Comparison of ENCODE assay signal across 18 cellular contexts in genomic region chr7:13987395-13987794, GRCh38. TPM values are rescaled to one million over a fixed set of nuclear protein-coding genes. Genes with fewer than 3 reads are reported as not detected.
DNase-seq lines count a peak whose midpoint lies in the region; FAIRE-seq and TF ChIP-seq lines count a peak whose summit lies in the region.
"Had no signal": no experiment of that assay in that cellular context is flagged by ENCODE, and none has a peak within 500 bp of the region (broad histone marks: within the 10 kb centered on the region; RNA-seq: fewer than 3 reads in every experiment).

No MANE protein-coding gene starts in this region.

- TF ChIP-seq EP300 in sigmoid colon (IDR thresholded peaks at IDR 0.05) = no peak

- peak overlapping the region; percentile 94 for H3K4me2 ChIP-seq in osteoblast (ENCODE audit: insufficient read depth, low read length)

- H3K79me2 ChIP-seq in osteoblast (ENCODE audit: insufficient read depth, low read length) = peaks cover 5% of the 10 kb centered on the region

- H4K20me1 ChIP-seq in osteoblast (ENCODE audit: insufficient read depth, low read length) = no peaks in the 10 kb centered on the region

- H3K4me3 Mint-ChIP-seq in endothelial cell (ENCODE audit: unreplicated experiment) = no peak overlapping the region
- H3K4me3 Mint-ChIP-seq: activated CD8-positive, alpha-beta T cell treated with anti-CD3 and anti-CD28 coated beads for 36 hours; natural killer cell treated with Interleukin-12 subunit alpha and Interleukin-12 subunit beta and Interleukin-15 and Interleukin-18, amount 100 ng/mL, for 72 hours had no signal

- DNase-seq in RCC 7860 (ENCODE audit: low spot score) (no peak), endothelial cell (ENCODE audit: low spot score) (no peak), osteoblast (ENCODE audit: insufficient read length, low spot score, missing footprints) (no peak), occipital lobe (lab: John Stamatoyannopoulos, UW) (no peak), sigmoid colon (no peak), NCI-H2029 treated with DMSO at 0.1 percent for 48 hours (lab: John Stamatoyannopoulos, UW) (no peak), NCI-H1092 (lab: John Stamatoyannopoulos, UW) (no peak)
- DNase-seq: activated CD8-positive, alpha-beta T cell treated with anti-CD3 and anti-CD28 coated beads for 36 hours; body of pancreas; GF-D8; NCI-H187 treated with DMSO at 0.1 percent for 48 hours; NCI-H748 treated with DMSO at 0.1 percent for 48 hours; stimulated activated naive CD8-positive, alpha-beta T cell treated with anti-CD3 and anti-CD28 coated beads, Interleukin-15, Interleukin-2, amounts not matched to agents 100 U/mL and 50 U/mL, for 24 hours had no signal

- intact Hi-C loops in sigmoid colon (cut with DNase I) = no loop called here

- no peak for TF ChIP-seq CTCF in HEK293 (tag by site-specific recombination; IDR thresholded peaks at IDR 0.05)
- no peak for TF ChIP-seq CTCF in endothelial cell (IDR thresholded peaks at IDR 0.05; ENCODE audit: unreplicated experiment)
- no peak for TF ChIP-seq CTCF in osteoblast (IDR thresholded peaks at IDR 0.05; ENCODE audit: extremely low read depth, low read depth, low read length)
- TF ChIP-seq CTCF in sigmoid colon (IDR thresholded peaks at IDR 0.05) = no peak

- H3K36me3 Mint-ChIP-seq in endothelial cell (ENCODE audit: low read depth, unreplicated experiment) = no peaks in the 10 kb centered on the region
- H3K36me3 Mint-ChIP-seq: natural killer cell treated with Interleukin-12 subunit alpha and Interleukin-12 subunit beta and Interleukin-15 and Interleukin-18, amount 100 ng/mL, for 72 hours had no signal

- no peaks in the 10 kb centered on the region for H3K9me3 ChIP-seq in HEK293 (ENCODE audit: control insufficient read depth, insufficient read depth, low read depth, low read length)
- H3K9me3 ChIP-seq in osteoblast (ENCODE audit: low read depth, low read length) = no peaks in the 10 kb centered on the region
- H3K9me3 ChIP-seq in sigmoid colon = no peaks in the 10 kb centered on the region
- H3K9me3 ChIP-seq: body of pancreas, SJSA1 had no signal

- no peaks in the 10 kb centered on the region for H3K36me3 ChIP-seq in HEK293 (ENCODE audit: control insufficient read depth in 2 of 2, insufficient read depth in 1 of 2, low read length in 2 of 2)
- H3K36me3 ChIP-seq in osteoblast (ENCODE audit: insufficient read depth, low read length) = no peaks in the 10 kb centered on the region
- no peaks in the 10 kb centered on the region for H3K36me3 ChIP-seq in sigmoid colon
- H3K36me3 ChIP-seq: SJSA1 had no signal

- no peaks in the 10 kb centered on the region for H3K9me3 Mint-ChIP-seq in endothelial cell (ENCODE audit: unreplicated experiment)
- H3K9me3 Mint-ChIP-seq: activated CD8-positive, alpha-beta T cell treated with anti-CD3 and anti-CD28 coated beads for 36 hours; activated T-helper 2 cell treated with anti-CD3 and anti-CD28 coated beads, Interferon-gamma antibody, Interleukin-2, Interleukin-4, amounts not matched to agents 10 μg/mL and 5 μg/mL and 100 μg/mL, durations not matched to agents 14 hours and 24 hours and 36 hours; natural killer cell treated with Interleukin-12 subunit alpha and Interleukin-12 subunit beta and Interleukin-15 and Interleukin-18, amount 100 ng/mL, for 72 hours had no signal

- H3K27ac ChIP-seq in HEK293 (ENCODE audit: extremely low read depth, low read depth, low read length) = no peak overlapping the region
- no peak overlapping the region for H3K27ac ChIP-seq in osteoblast (ENCODE audit: low read depth, low read length)
- H3K27ac ChIP-seq in sigmoid colon = peak overlapping the region in 1 of 4 donors; percentile 80
- H3K27ac ChIP-seq: SJSA1 had no signal

- peaks cover 8% of the 10 kb centered on the region for H3K4me1 Mint-ChIP-seq in endothelial cell (ENCODE audit: unreplicated experiment)

- no peak for TF ChIP-seq POLR2A in sigmoid colon (IDR thresholded peaks at IDR 0.05)

- no peak overlapping the region for H3K4me3 ChIP-seq in HEK293 (ENCODE audit: low read depth, low read length)
- H3K4me3 ChIP-seq in osteoblast (ENCODE audit: insufficient read depth, low read length) = no peak overlapping the region
- H3K4me3 ChIP-seq in sigmoid colon = peak overlapping the region in 1 of 4 donors; percentile 62
- H3K4me3 ChIP-seq: body of pancreas had no signal

- POLR2A ChIA-PET in HEK293 (lab: Yijun Ruan, JAX) = no interaction called here

- H2AFZ ChIP-seq in osteoblast (ENCODE audit: low read length) = no peak overlapping the region

- 44 to 66% methylated on average over 1 of the region's 1 CpG for WGBS in sigmoid colon, 2 donors

- CTCF ChIA-PET in HEK293 (lab: Yijun Ruan, JAX) = no interaction called here

- peak overlapping the region; percentile 48 for H3K27ac Mint-ChIP-seq in endothelial cell (ENCODE audit: unreplicated experiment)
- H3K27ac Mint-ChIP-seq: activated CD8-positive, alpha-beta T cell treated with anti-CD3 and anti-CD28 coated beads for 36 hours; activated T-helper 2 cell treated with anti-CD3 and anti-CD28 coated beads, Interferon-gamma antibody, Interleukin-2, Interleukin-4, amounts not matched to agents 10 μg/mL and 5 μg/mL and 100 μg/mL, durations not matched to agents 14 hours and 24 hours and 36 hours; natural killer cell treated with Interleukin-12 subunit alpha and Interleukin-12 subunit beta and Interleukin-15 and Interleukin-18, amount 100 ng/mL, for 72 hours had no signal

- H3K27me3 ChIP-seq in osteoblast (ENCODE audit: insufficient read depth, low read length) = no peaks in the 10 kb centered on the region
- no peaks in the 10 kb centered on the region for H3K27me3 ChIP-seq in sigmoid colon
- H3K27me3 ChIP-seq: body of pancreas, SJSA1 had no signal

- no peaks in the 10 kb centered on the region for H3K27me3 Mint-ChIP-seq in endothelial cell (ENCODE audit: unreplicated experiment)

- H3K4me1 ChIP-seq in HEK293 (ENCODE audit: control insufficient read depth, insufficient read depth, low read length) (0 out of 2 replicates have a peak, but pooled peaks cover 3% of the 10 kb centered on the region), osteoblast (ENCODE audit: insufficient read depth, low read length) (peaks cover 6% of the 10 kb centered on the region), sigmoid colon (peaks cover 0 to 19% (median 11%) of the 10 kb centered on the region in 4 donors)

- FAIRE-seq in RCC 7860 (lab: Jason Lieb, UNC) = peak; percentile 11
- FAIRE-seq: TTC549 had no signal

TF ChIP-seq in HEK293, 187 proteins besides CTCF, POLR2A, EP300 and RAD21:
- no peak for TF ChIP-seq ZNF555 (tag by site-specific recombination; conservative IDR thresholded peaks at IDR 0.05)
- no peak for TF ChIP-seq ZNF596 (tag by site-specific recombination; IDR thresholded peaks at IDR 0.05)
- TF ChIP-seq ZNF629 (tag by site-specific recombination; IDR thresholded peaks at IDR 0.05) = peak; percentile 49; the same call in 1 of the 2 replicates
- TF ChIP-seq KLF1 (tag by site-specific recombination; IDR thresholded peaks at IDR 0.05) = no peak
- TF ChIP-seq ZBTB8A (tag by site-specific recombination; IDR thresholded peaks at IDR 0.05) = no peak
- TF ChIP-seq SP7 (tag by site-specific recombination; IDR thresholded peaks at IDR 0.05) = 0 out of 2 replicates have a peak, but pooled peaks have one; percentile 7
- TF ChIP-seq ZSCAN4 (tag by site-specific recombination; IDR thresholded peaks at IDR 0.05) = no peak

RNA-seq across cellular contexts. Expression of gene ETV1, which starts 2.1 kb away (rescaled TPM):
- total RNA-seq in endothelial cell (ENCODE audit: unreplicated experiment) = 18.2 TPM
- 15.9 and 22.4 TPM in 2 replicates for total RNA-seq in osteoblast
- total RNA-seq in occipital lobe = 66.1 TPM
- total RNA-seq in sigmoid colon = 10 to 100 TPM in 2 of 4 donors, 1 to 10 TPM in 2; 6.5 to 13.6 (median 9.0) TPM
- 1 to 10 TPM in 1 of 3 donors, under 1 TPM in 2; 0.60 to 1.5 (median 0.69) TPM for polyA plus RNA-seq in sigmoid colon
